29 cellular contexts compared by ENCODE assay signal in the genomic region with DNA sequence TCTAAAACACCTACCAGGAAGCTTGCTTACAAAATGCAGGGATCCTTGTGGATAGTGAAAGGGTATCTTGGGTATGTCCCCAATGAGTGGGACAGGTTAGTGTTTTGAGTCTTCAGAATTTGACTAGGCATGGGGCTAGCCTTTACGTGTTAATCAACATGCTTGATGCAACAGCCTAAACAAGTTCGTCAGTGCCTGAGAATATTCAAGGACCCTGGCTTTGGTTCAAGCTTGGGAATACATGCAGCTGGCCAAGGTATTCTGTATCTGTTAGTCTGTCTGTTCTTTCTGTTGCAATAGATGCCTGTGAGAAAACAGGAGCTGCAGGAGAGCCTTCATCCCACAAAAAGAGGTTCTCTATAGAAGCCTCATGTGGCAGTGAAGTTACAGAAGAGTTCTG.
"Had no signal": no experiment of that assay in that cellular context is flagged by ENCODE, and none has a peak within 500 bp of the region (broad histone marks: within the 10 kb centered on the region; RNA-seq: fewer than 3 reads in every experiment).

No MANE protein-coding gene starts in this region.

- H3K4me1 ChIP-seq: colonic mucosa, esophagus muscularis mucosa, foreskin keratinocyte, gastrocnemius medialis, gastroesophageal sphincter, heart left ventricle, heart right ventricle had no signal

- H3K27ac Mint-ChIP-seq: dendritic cell treated with granulocyte-macrophage colony-stimulating factor and Interleukin-4, amounts not matched to agents 40 ng/mL and 50 ng/mL, for 4 days; effector memory CD8-positive, alpha-beta T cell; endodermal cell had no signal

- H3K36me3 ChIP-seq: colonic mucosa, esophagus muscularis mucosa, esophagus squamous epithelium, gastrocnemius medialis, gastroesophageal sphincter, heart left ventricle, heart right ventricle had no signal

- H3K9me3 ChIP-seq: colonic mucosa, esophagus squamous epithelium, gastrocnemius medialis, heart left ventricle, heart right ventricle had no signal

- DNase-seq: colonic mucosa; cortex of kidney; dermis blood vessel endothelial cell; dorsolateral prefrontal cortex; effector CD4-positive, alpha-beta T cell; effector CD8-positive, alpha-beta T cell; effector memory CD4-positive, alpha-beta T cell; effector memory CD8-positive, alpha-beta T cell; endodermal cell; erythroblast; esophagus squamous epithelium; foreskin fibroblast; foreskin keratinocyte; foreskin melanocyte; gastrocnemius medialis; glutamatergic neuron; head of caudate nucleus; heart left ventricle; heart right ventricle had no signal

- H3K9me3 Mint-ChIP-seq: dendritic cell treated with granulocyte-macrophage colony-stimulating factor and Interleukin-4, amounts not matched to agents 40 ng/mL and 50 ng/mL, for 4 days; effector memory CD8-positive, alpha-beta T cell had no signal

- H3K4me3 ChIP-seq: colonic mucosa, coronary artery, dorsolateral prefrontal cortex, esophagus muscularis mucosa, esophagus squamous epithelium, gastrocnemius medialis, gastroesophageal sphincter, heart left ventricle, heart right ventricle had no signal

- ATAC-seq: effector memory CD8-positive, alpha-beta T cell; esophagus mucosa; foreskin keratinocyte; gastrocnemius medialis; gastroesophageal sphincter had no signal

- FAIRE-seq: colon, endometrium, endothelial cell of umbilical vein, frontal cortex had no signal

- H3K27me3 ChIP-seq: colonic mucosa, esophagus squamous epithelium, gastrocnemius medialis, heart left ventricle had no signal

- H3K27ac ChIP-seq: colonic mucosa, coronary artery, dorsolateral prefrontal cortex, epithelial cell of prostate, esophagus muscularis mucosa, esophagus squamous epithelium, foreskin keratinocyte, gastrocnemius medialis, gastroesophageal sphincter, heart left ventricle, heart right ventricle had no signal

- H3K4me3 Mint-ChIP-seq: dendritic cell treated with granulocyte-macrophage colony-stimulating factor and Interleukin-4, amounts not matched to agents 40 ng/mL and 50 ng/mL, for 4 days; effector memory CD8-positive, alpha-beta T cell; endodermal cell had no signal
